9 cellular contexts compared by ENCODE assay signal in the genomic region with DNA sequence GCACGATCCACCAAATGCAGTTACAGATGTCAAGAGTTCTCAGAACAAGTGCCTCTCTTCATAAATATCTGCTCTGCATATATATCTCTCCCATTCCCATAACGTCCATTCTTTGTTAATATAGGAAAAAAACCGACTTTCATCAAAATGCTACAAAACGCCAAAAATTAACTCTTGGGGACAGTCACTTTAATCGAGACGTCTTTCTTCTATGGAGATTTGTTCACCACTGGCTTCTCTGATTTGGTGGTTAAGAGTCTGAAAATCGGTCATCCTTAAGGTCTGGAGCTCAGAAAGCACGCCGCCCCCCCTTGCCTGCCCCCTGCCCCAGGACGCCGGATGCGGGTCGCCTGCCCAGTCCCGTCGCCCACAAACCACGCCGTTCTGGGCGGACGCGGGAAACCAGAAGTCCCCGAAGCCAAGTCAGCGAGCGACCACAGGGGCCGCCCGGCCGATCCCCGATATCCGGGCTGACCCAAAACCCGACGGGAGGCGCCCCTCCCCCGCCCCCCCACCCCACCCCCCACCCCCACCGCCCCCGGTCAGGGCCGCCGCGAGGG.
DNase-seq lines count a peak whose midpoint lies in the region; ATAC-seq and TF ChIP-seq lines count a peak whose summit lies in the region.
"Had no signal": no experiment of that assay in that cellular context is flagged by ENCODE, and none has a peak within 500 bp of the region (broad histone marks: within the 10 kb centered on the region; RNA-seq: fewer than 3 reads in every experiment).

No MANE protein-coding gene starts in this region.

- no peaks in the 10 kb centered on the region for H3K9me2 ChIP-seq in PC-9 (ENCODE audit: insufficient read depth)

- H3K27me3 ChIP-seq in CD4-positive, alpha-beta T cell (ENCODE audit: control insufficient read depth, insufficient read depth, low read length) = peaks cover 61% of the 10 kb centered on the region
- H3K27me3 ChIP-seq in HUES64 (ENCODE audit: insufficient read depth, low read length) (peaks cover 49% of the 10 kb centered on the region), esophagus muscularis mucosa (peaks cover 0 to 80% (median 25%) of the 10 kb centered on the region in 4 donors), neural progenitor cell (peaks cover 60% of the 10 kb centered on the region), PC-9 (ENCODE audit: insufficient read depth, low read depth) (no peaks in the 10 kb centered on the region), BE2C (peaks cover 55% of the 10 kb centered on the region)

- H3K4me1 ChIP-seq in HUES64 (ENCODE audit: insufficient read depth, low read length) = peaks cover 24% of the 10 kb centered on the region
- peaks cover 12 to 23% (median 18%) of the 10 kb centered on the region in 4 donors for H3K4me1 ChIP-seq in esophagus muscularis mucosa
- peaks cover 17% of the 10 kb centered on the region for H3K4me1 ChIP-seq in neural progenitor cell
- H3K4me1 ChIP-seq in PC-9 (replicated peaks; ENCODE audit: insufficient read depth) = no peaks in the 10 kb centered on the region
- no peaks in the 10 kb centered on the region for H3K4me1 ChIP-seq in BE2C

- intact Hi-C loops in CD4-positive, alpha-beta T cell (cut with DNase I, micrococcal nuclease) = no loop called here
- intact Hi-C loops in esophagus muscularis mucosa (cut with DNase I) (no loop called here), PC-9 (cut with micrococcal nuclease; ENCODE audit: unreplicated experiment) (no loop called here)
- intact Hi-C loops in activated CD4-positive, alpha-beta memory T cell treated with anti-CD3 and anti-CD28 coated beads for 36 hours (cut with micrococcal nuclease) = no loop called here

- BruUV-seq in PC-9 (replicated peaks; lab: Mats Ljungman, UMichigan) = no TSS peak

- H2AFZ ChIP-seq in neural progenitor cell (replicated peaks) (peak overlapping the region; percentile 97), PC-9 (no peak overlapping the region)

- peaks cover 10% of the 10 kb centered on the region for H3K4me1 Mint-ChIP-seq in CD4-positive, alpha-beta T cell (ENCODE audit: low read depth)
- H3K4me1 Mint-ChIP-seq in neural progenitor cell = peaks cover 26% of the 10 kb centered on the region
- peaks cover 8% of the 10 kb centered on the region for H3K4me1 Mint-ChIP-seq in activated CD4-positive, alpha-beta memory T cell treated with anti-CD3 and anti-CD28 coated beads for 36 hours (ENCODE audit: low read depth)

- TF ChIP-seq EP300 in esophagus muscularis mucosa (IDR thresholded peaks at IDR 0.05) = no peak

- H3K4me3 Mint-ChIP-seq in CD4-positive, alpha-beta T cell = peak overlapping the region; percentile 16
- H3K4me3 Mint-ChIP-seq in neural progenitor cell = peak overlapping the region; percentile 91
- H3K4me3 Mint-ChIP-seq in activated CD4-positive, alpha-beta memory T cell treated with anti-CD3 and anti-CD28 coated beads for 36 hours = no peak overlapping the region

- CTCF ChIA-PET in CD4-positive, alpha-beta T cell (lab: Charles Lee) = no interaction called here
- CTCF ChIA-PET in PC-9 (lab: Charles Lee) = no interaction called here
- CTCF ChIA-PET in activated CD4-positive, alpha-beta memory T cell treated with anti-CD3 and anti-CD28 coated beads for 36 hours (lab: Charles Lee) = no interaction called here

- H3F3A ChIP-seq in neural progenitor cell (ENCODE audit: low read depth) (peaks cover 27% of the 10 kb centered on the region), PC-9 (ENCODE audit: insufficient read depth, low read depth) (no peaks in the 10 kb centered on the region)

- no peak overlapping the region for H3K27ac ChIP-seq in CD4-positive, alpha-beta T cell (ENCODE audit: low read depth, low read length)
- H3K27ac ChIP-seq in HUES64 (ENCODE audit: low read depth, low read length) = no peak overlapping the region
- H3K27ac ChIP-seq in esophagus muscularis mucosa (replicated peaks in 1 of 4) = no peak overlapping the region
- no peak overlapping the region for H3K27ac ChIP-seq in neural progenitor cell
- H3K27ac ChIP-seq in PC-9 = no peak overlapping the region

- POLR2A ChIA-PET in CD4-positive, alpha-beta T cell (lab: Charles Lee) = no interaction called here
- POLR2A ChIA-PET in PC-9 (lab: Charles Lee; ENCODE audit: unreplicated experiment) = no interaction called here
- POLR2A ChIA-PET in activated CD4-positive, alpha-beta memory T cell treated with anti-CD3 and anti-CD28 coated beads for 36 hours (lab: Charles Lee) = no interaction called here

- H3K4me2 ChIP-seq in neural progenitor cell = peak overlapping the region; percentile 95
- no peak overlapping the region for H3K4me2 ChIP-seq in PC-9

- no peaks in the 10 kb centered on the region for H3K9me3 ChIP-seq in CD4-positive, alpha-beta T cell (ENCODE audit: control insufficient read depth, low read length)
- H3K9me3 ChIP-seq in HUES64 (ENCODE audit: insufficient read depth, low read depth, low read length) = no peaks in the 10 kb centered on the region
- H3K9me3 ChIP-seq in esophagus muscularis mucosa = no peaks in the 10 kb centered on the region
- H3K9me3 ChIP-seq in neural progenitor cell (ENCODE audit: low read depth) = no peaks in the 10 kb centered on the region
- H3K9me3 ChIP-seq in PC-9 (ENCODE audit: insufficient read depth, low read depth) = no peaks in the 10 kb centered on the region
- H3K9me3 ChIP-seq in BE2C = no peaks in the 10 kb centered on the region

- no peak for TF ChIP-seq CTCF in CD4-positive, alpha-beta T cell (IDR thresholded peaks at IDR 0.05)
- TF ChIP-seq CTCF in esophagus muscularis mucosa (IDR thresholded peaks at IDR 0.05) = no peak
- no peak for TF ChIP-seq CTCF in neural progenitor cell (IDR thresholded peaks at IDR 0.05)
- no peak for TF ChIP-seq CTCF in PC-9 (conservative IDR thresholded peaks at IDR 0.05)
- no peak for TF ChIP-seq CTCF in BE2C (IDR thresholded peaks at IDR 0.05; ENCODE audit: low read depth, low read length)

- TF ChIP-seq POLR2A in esophagus muscularis mucosa (IDR thresholded peaks at IDR 0.05; ENCODE audit: low read depth) = no peak

- no peaks in the 10 kb centered on the region for H3K36me3 ChIP-seq in HUES64 (ENCODE audit: insufficient read depth, low read length)
- no peaks in the 10 kb centered on the region for H3K36me3 ChIP-seq in esophagus muscularis mucosa
- no peaks in the 10 kb centered on the region for H3K36me3 ChIP-seq in neural progenitor cell
- H3K36me3 ChIP-seq in PC-9 (ENCODE audit: low read depth) = no peaks in the 10 kb centered on the region
- H3K36me3 ChIP-seq in BE2C = no peaks in the 10 kb centered on the region

- H4K20me1 ChIP-seq in neural progenitor cell (ENCODE audit: low read depth) = peaks cover 23% of the 10 kb centered on the region
- H4K20me1 ChIP-seq in PC-9 (ENCODE audit: insufficient read depth) = no peaks in the 10 kb centered on the region

- peaks cover 68% of the 10 kb centered on the region for H3K27me3 Mint-ChIP-seq in CD4-positive, alpha-beta T cell
- H3K27me3 Mint-ChIP-seq in neural progenitor cell (ENCODE audit: insufficient read depth, low read depth) = peaks cover 6% of the 10 kb centered on the region
- H3K27me3 Mint-ChIP-seq in activated CD4-positive, alpha-beta memory T cell treated with anti-CD3 and anti-CD28 coated beads for 36 hours = peaks cover 50% of the 10 kb centered on the region

- 6% methylated on average over 28 of the region's 37 CpGs for WGBS in HUES64
- 8% methylated on average over 18 of the region's 37 CpGs for WGBS in esophagus muscularis mucosa

- ATAC-seq in CD4-positive, alpha-beta T cell (ENCODE audit: poor library complexity) = no peak

- peak overlapping the region; percentile 69 for H3K4me3 ChIP-seq in HUES64 (ENCODE audit: low read length)
- peak overlapping the region; percentile 52 to 55 (median 54) for H3K4me3 ChIP-seq in esophagus muscularis mucosa
- peak overlapping the region; percentile 75 for H3K4me3 ChIP-seq in neural progenitor cell
- no peak overlapping the region for H3K4me3 ChIP-seq in PC-9
- no peak overlapping the region for H3K4me3 ChIP-seq in BE2C (ENCODE audit: low read depth, low read length)

- H3K79me2 ChIP-seq in neural progenitor cell (ENCODE audit: low read depth) = no peaks in the 10 kb centered on the region
- H3K79me2 ChIP-seq in PC-9 (ENCODE audit: low read depth) = no peaks in the 10 kb centered on the region

- H3K9ac ChIP-seq in HUES64 (ENCODE audit: low read depth, low read length) = no peak overlapping the region
- H3K9ac ChIP-seq in neural progenitor cell = no peak overlapping the region

- no peaks in the 10 kb centered on the region for H3K36me3 Mint-ChIP-seq in CD4-positive, alpha-beta T cell (ENCODE audit: low read depth)
- H3K36me3 Mint-ChIP-seq in neural progenitor cell = no peaks in the 10 kb centered on the region
- H3K36me3 Mint-ChIP-seq in activated CD4-positive, alpha-beta memory T cell treated with anti-CD3 and anti-CD28 coated beads for 36 hours = no peaks in the 10 kb centered on the region

- no peak for DNase-seq in CD4-positive, alpha-beta T cell
- DNase-seq in esophagus muscularis mucosa (ENCODE audit: extremely low spot score) = peak; percentile 79
- DNase-seq in neural progenitor cell (ENCODE audit: low spot score) = peak; percentile 69
- DNase-seq in PC-9 = no peak
- no peak for DNase-seq in NCI-H2029 (lab: John Stamatoyannopoulos, UW)
- no peak for DNase-seq in BE2C
- no peak for DNase-seq in activated CD4-positive, alpha-beta memory T cell treated with anti-CD3 and anti-CD28 coated beads for 36 hours
- DNase-seq: GDM1 had no signal

- no peaks in the 10 kb centered on the region for H3K9me3 Mint-ChIP-seq in CD4-positive, alpha-beta T cell
- peaks cover 2% of the 10 kb centered on the region for H3K9me3 Mint-ChIP-seq in neural progenitor cell
- H3K9me3 Mint-ChIP-seq in activated CD4-positive, alpha-beta memory T cell treated with anti-CD3 and anti-CD28 coated beads for 36 hours = no peaks in the 10 kb centered on the region

- no peak overlapping the region for H3K27ac Mint-ChIP-seq in CD4-positive, alpha-beta T cell
- no peak overlapping the region for H3K27ac Mint-ChIP-seq in neural progenitor cell
- no peak overlapping the region for H3K27ac Mint-ChIP-seq in activated CD4-positive, alpha-beta memory T cell treated with anti-CD3 and anti-CD28 coated beads for 36 hours

Comparison
In these comparisons a context has a peak if more than half of its experiments do, and no peak if none do; other contexts are left out.
1. DNase-seq: peak in esophagus muscularis mucosa (single experiment) and neural progenitor cell (single experiment); none in CD4-positive, alpha-beta T cell (0 of 10), PC-9 (0 of 2), NCI-H2029 (single experiment), BE2C (single experiment) and activated CD4-positive, alpha-beta memory T cell treated with anti-CD3 and anti-CD28 coated beads for 36 hours (single experiment).
2. H3K4me3 ChIP-seq: peak in HUES64 (single experiment), esophagus muscularis mucosa (4 of 4) and neural progenitor cell (single experiment); none in PC-9 (single experiment) and BE2C (single experiment).